In the genomic region with DNA sequence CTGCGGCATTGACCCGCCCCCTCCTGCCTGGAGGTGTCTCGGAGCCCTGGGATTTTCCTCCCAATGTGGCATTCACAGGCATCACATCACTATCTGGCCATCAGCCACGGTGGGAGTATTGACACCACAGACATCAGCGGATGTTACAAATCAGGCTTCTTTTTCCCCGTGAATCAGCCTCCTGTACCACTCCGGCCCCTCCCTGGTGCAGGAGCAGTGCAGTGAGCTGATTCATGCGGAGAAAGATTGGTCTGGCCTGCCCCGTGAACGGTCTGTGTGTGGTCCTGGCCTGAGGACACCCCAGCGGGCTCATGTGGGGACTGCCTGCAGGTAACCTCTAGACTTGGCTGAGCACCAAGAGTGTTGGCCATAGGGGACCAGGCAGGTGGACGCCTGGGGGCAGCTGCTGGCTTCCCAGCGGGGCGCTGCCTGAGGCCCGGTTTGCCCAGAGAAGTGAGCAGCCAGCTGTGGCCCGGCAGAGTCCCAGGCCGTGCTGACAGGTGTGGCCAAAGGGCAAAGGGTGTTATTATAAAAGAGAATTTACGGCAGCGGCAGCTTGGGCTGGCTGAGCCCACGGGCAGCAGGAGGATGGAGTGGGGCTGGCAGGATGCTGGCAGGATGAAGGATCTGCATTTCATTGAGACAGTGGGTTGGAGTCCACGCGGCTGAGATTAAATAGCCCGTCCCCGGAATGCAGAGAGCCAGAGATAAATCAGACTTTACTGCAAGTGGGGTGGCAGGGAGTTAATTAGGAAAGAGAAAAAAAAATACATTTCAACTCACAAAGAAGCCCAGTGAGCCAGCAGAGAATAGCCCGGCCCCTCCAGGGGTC, we compare ENCODE assay signal across 15 cellular contexts. TPM values are rescaled to one million over a fixed set of nuclear protein-coding genes. Genes with fewer than 3 reads are reported as not detected.
DNase-seq lines count a peak whose midpoint lies in the region; ATAC-seq, FAIRE-seq and TF ChIP-seq lines count a peak whose summit lies in the region.
"Had no signal": no experiment of that assay in that cellular context is flagged by ENCODE, and none has a peak within 500 bp of the region (broad histone marks: within the 10 kb centered on the region; RNA-seq: fewer than 3 reads in every experiment).

No MANE protein-coding gene starts in this region.

- POLR2A ChIA-PET in A673 (lab: Charles Lee; ENCODE audit: low non-redundant PET): no interaction called here

- peak; percentile 97 for DNase-seq in Daoy (ENCODE audit: low read depth)
- peak; percentile 93 for DNase-seq in NCI-H146 treated with DMSO at 0.1 percent for 48 hours (lab: John Stamatoyannopoulos, UW; ENCODE audit: unreplicated experiment)
- peak; percentile 64 for DNase-seq in bronchial epithelial cell (ENCODE audit: low read depth)
- DNase-seq in nephron progenitor cell: no peak
- DNase-seq in ascending aorta (ENCODE audit: low spot score in 2 of 2): no peak
- no peak for DNase-seq in osteocyte (ENCODE audit: extremely low spot score, unreplicated experiment)
- DNase-seq in A673 (ENCODE audit: low spot score): no peak
- DNase-seq: activated CD4-positive, alpha-beta T cell treated with anti-CD3 and anti-CD28 coated beads, Interleukin-2, amount 50 U/mL, for 4 hours; aorta; NCI-H1105; spleen; stimulated activated naive CD4-positive, alpha-beta T cell had no signal

- no peak for FAIRE-seq in bronchial epithelial cell (lab: Jason Lieb, UNC)

- H3K9me3 Mint-ChIP-seq in nephron progenitor cell (no peaks in the 10 kb centered on the region), osteocyte (ENCODE audit: unreplicated experiment) (no peaks in the 10 kb centered on the region)
- H3K9me3 Mint-ChIP-seq: mesothelial cell of epicardium had no signal

- H3K36me3 Mint-ChIP-seq in nephron progenitor cell (ENCODE audit: low read depth): no peaks in the 10 kb centered on the region
- no peaks in the 10 kb centered on the region for H3K36me3 Mint-ChIP-seq in osteocyte (ENCODE audit: unreplicated experiment)
- H3K36me3 Mint-ChIP-seq: mesothelial cell of epicardium had no signal

- H3K27me3 ChIP-seq in bronchial epithelial cell (ENCODE audit: control insufficient read depth, insufficient read depth, low read length): no peaks in the 10 kb centered on the region
- H3K27me3 ChIP-seq in ascending aorta: no peaks in the 10 kb centered on the region
- no peaks in the 10 kb centered on the region for H3K27me3 ChIP-seq in A673 (replicated peaks; ENCODE audit: insufficient read depth, low read depth, low read length, poor library complexity)
- H3K27me3 ChIP-seq: spleen had no signal

- H3K9me3 ChIP-seq in ascending aorta (no peaks in the 10 kb centered on the region), A673 (ENCODE audit: low read depth, low read length, poor library complexity, severe bottlenecking) (no peaks in the 10 kb centered on the region)
- H3K9me3 ChIP-seq: spleen had no signal

- no peak for ATAC-seq in HG02759 (IDR thresholded peaks at IDR 0.05; ENCODE audit: unreplicated experiment)

- peak overlapping the region; percentile 75 for H3K27ac Mint-ChIP-seq in nephron progenitor cell
- no peak overlapping the region for H3K27ac Mint-ChIP-seq in osteocyte (ENCODE audit: unreplicated experiment)
- H3K27ac Mint-ChIP-seq: mesothelial cell of epicardium had no signal

- no TSS peak for BruUV-seq in A673 (replicated peaks; lab: Mats Ljungman, UMichigan)

- intact Hi-C loops in ascending aorta (cut with DNase I): no loop called here
- intact Hi-C loops in A673 (cut with micrococcal nuclease; ENCODE audit: unreplicated experiment): no loop called here

- H3K4me1 Mint-ChIP-seq in nephron progenitor cell (peaks cover 95% of the 10 kb centered on the region), osteocyte (ENCODE audit: unreplicated experiment) (peaks cover 13% of the 10 kb centered on the region)

- H3K4me1 ChIP-seq in ascending aorta (no peaks in the 10 kb centered on the region), A673 (ENCODE audit: insufficient read depth, low read length, poor library complexity, severe bottlenecking) (peaks cover 3% of the 10 kb centered on the region)

- H3K36me3 ChIP-seq in bronchial epithelial cell (ENCODE audit: control insufficient read depth, insufficient read depth, low read length) (no peaks in the 10 kb centered on the region), ascending aorta (no peaks in the 10 kb centered on the region), A673 (ENCODE audit: insufficient read depth, low read length, poor library complexity, severe bottlenecking) (no peaks in the 10 kb centered on the region)
- H3K36me3 ChIP-seq: spleen had no signal

- peaks cover 4% of the 10 kb centered on the region for H3K27me3 Mint-ChIP-seq in nephron progenitor cell (ENCODE audit: low read depth, poor library complexity)
- H3K27me3 Mint-ChIP-seq in osteocyte (ENCODE audit: unreplicated experiment): peaks cover 4% of the 10 kb centered on the region

- H3K4me3 ChIP-seq in bronchial epithelial cell (ENCODE audit: low read depth, low read length) (no peak overlapping the region), ascending aorta (no peak overlapping the region), A673 (ENCODE audit: low read depth, low read length, poor library complexity, severe bottlenecking) (no peak overlapping the region)
- H3K4me3 ChIP-seq: SK-N-MC, spleen had no signal

- CTCF ChIA-PET in A673 (lab: Charles Lee): no interaction called here

- H3K4me3 Mint-ChIP-seq in nephron progenitor cell: no peak overlapping the region
- no peak overlapping the region for H3K4me3 Mint-ChIP-seq in osteocyte (ENCODE audit: unreplicated experiment)
- H3K4me3 Mint-ChIP-seq: mesothelial cell of epicardium had no signal

- TF ChIP-seq CTCF in bronchial epithelial cell (IDR thresholded peaks at IDR 0.05; ENCODE audit: insufficient read depth, low read length, severe bottlenecking) (no peak), nephron progenitor cell (IDR thresholded peaks at IDR 0.05) (no peak), ascending aorta (IDR thresholded peaks at IDR 0.05) (no peak), osteocyte (IDR thresholded peaks at IDR 0.05) (no peak), A673 (conservative IDR thresholded peaks at IDR 0.05; ENCODE audit: low read depth, low read length) (no peak)

- H3K27ac ChIP-seq in ascending aorta (no peak overlapping the region), A673 (ENCODE audit: low read depth, low read length, poor library complexity, severe bottlenecking) (no peak overlapping the region)
- H3K27ac ChIP-seq: SK-N-MC, spleen had no signal

RNA-seq across cellular contexts. Expression of gene GNA12, which starts 32.1 kb away (rescaled TPM):
- 6.3 and 7.5 TPM in 2 replicates for total RNA-seq in Daoy (2014; rRNA removed; shearing (Covaris generic))
- total RNA-seq in bronchial epithelial cell: 12.1 and 12.8 TPM in 2 replicates
- 61.0 TPM for total RNA-seq in ascending aorta
- 68.8 and 69.5 TPM in 2 replicates for total RNA-seq in osteocyte
- total RNA-seq in A673 (2021): 35.5 and 41.2 TPM in 2 replicates

Comparison
In these comparisons a context has a peak if more than half of its experiments do, and no peak if none do; other contexts are left out.
1. DNase-seq: peak in Daoy (single experiment), NCI-H146 treated with DMSO at 0.1 percent for 48 hours (single experiment) and bronchial epithelial cell (single experiment); none in nephron progenitor cell (single experiment), ascending aorta (0 of 2), osteocyte (single experiment) and A673 (single experiment).